In genomic region chr17:38825762-38826247, GRCh38 we compare ENCODE assay signal across 1 cellular context.
TF ChIP-seq lines count a peak whose summit lies in the region.

No MANE protein-coding gene starts in this region.

TF ChIP-seq in K562, 482 proteins besides CTCF, POLR2A, EP300 and RAD21:
- TF ChIP-seq PYGO2 (tag; IDR thresholded peaks at IDR 0.05) (no peak), ZNF512 (tag; IDR thresholded peaks at IDR 0.05) (peak; percentile 70), SP1 (CRISPR knock-in tag; IDR thresholded peaks at IDR 0.05) (no peak), RBBP5 (IDR thresholded peaks at IDR 0.05; ENCODE audit: borderline replicate concordance, insufficient read depth, low read length, poor library complexity, severe bottlenecking) (no peak), TAF9B (IDR thresholded peaks at IDR 0.05; ENCODE audit: partially characterized antibody) (no peak), ZNF740 (CRISPR knock-in tag; IDR thresholded peaks at IDR 0.05) (no peak), ZNF740 (tag; IDR thresholded peaks at IDR 0.05) (no peak; a peak in 2 of 4 replicates), MECOM (CRISPR knock-in tag; IDR thresholded peaks at IDR 0.05) (no peak), RFX7 (CRISPR knock-in tag; IDR thresholded peaks at IDR 0.05) (0 out of 2 replicates have a peak, but pooled peaks have one; percentile 12), ZKSCAN8 (CRISPR knock-in tag; IDR thresholded peaks at IDR 0.05) (no peak), GTF2E2 (tag; IDR thresholded peaks at IDR 0.05) (no peak), ZKSCAN3 (CRISPR knock-in tag; IDR thresholded peaks at IDR 0.05) (no peak), CCNT2 (IDR thresholded peaks at IDR 0.05; ENCODE audit: borderline replicate concordance, extremely low read depth, insufficient read length, low read depth, low read length) (no peak), JUNB (CRISPR knock-in tag; conservative IDR thresholded peaks at IDR 0.05) (no peak), IFI16 (CRISPR knock-in tag; IDR thresholded peaks at IDR 0.05) (no peak), NFRKB (IDR thresholded peaks at IDR 0.05; ENCODE audit: low read depth) (peak; percentile 85; the same call in 1 of the 2 replicates), HDGF (IDR thresholded peaks at IDR 0.05) (peak; percentile 36; the same call in 1 of the 2 replicates), ZNF764 (CRISPR knock-in tag; IDR thresholded peaks at IDR 0.05; ENCODE audit: low read depth) (no peak), MCM2 (IDR thresholded peaks at IDR 0.05; ENCODE audit: low read depth) (no peak), TGIF2 (CRISPR knock-in tag; IDR thresholded peaks at IDR 0.05) (no peak), WHSC1 (IDR thresholded peaks at IDR 0.05; ENCODE audit: low read length) (no peak), ZNF121 (CRISPR knock-in tag; conservative IDR thresholded peaks at IDR 0.05) (no peak), NFIC (IDR thresholded peaks at IDR 0.05) (no peak), ZBTB9 (CRISPR knock-in tag; IDR thresholded peaks at IDR 0.05) (no peak), THRAP3 (IDR thresholded peaks at IDR 0.05; ENCODE audit: borderline replicate concordance) (peak; percentile 91), RBM15 (IDR thresholded peaks at IDR 0.05; ENCODE audit: insufficient read depth, low read length) (no peak), SMARCA5 (IDR thresholded peaks at IDR 0.05) (0 out of 2 replicates have a peak, but pooled peaks have one; percentile 22), ARHGAP35 (IDR thresholded peaks at IDR 0.05; ENCODE audit: partially characterized antibody) (peak; percentile 39), CEBPB (tag; IDR thresholded peaks at IDR 0.05) (no peak), CREB1 (IDR thresholded peaks at IDR 0.05) (no peak), CREB1 (CRISPR knock-in tag; IDR thresholded peaks at IDR 0.05) (no peak), MLLT1 (IDR thresholded peaks at IDR 0.05) (peak in 1 of 2 experiments; percentile 90; a peak in 2 of 4 replicates)
